In the genomic region with DNA sequence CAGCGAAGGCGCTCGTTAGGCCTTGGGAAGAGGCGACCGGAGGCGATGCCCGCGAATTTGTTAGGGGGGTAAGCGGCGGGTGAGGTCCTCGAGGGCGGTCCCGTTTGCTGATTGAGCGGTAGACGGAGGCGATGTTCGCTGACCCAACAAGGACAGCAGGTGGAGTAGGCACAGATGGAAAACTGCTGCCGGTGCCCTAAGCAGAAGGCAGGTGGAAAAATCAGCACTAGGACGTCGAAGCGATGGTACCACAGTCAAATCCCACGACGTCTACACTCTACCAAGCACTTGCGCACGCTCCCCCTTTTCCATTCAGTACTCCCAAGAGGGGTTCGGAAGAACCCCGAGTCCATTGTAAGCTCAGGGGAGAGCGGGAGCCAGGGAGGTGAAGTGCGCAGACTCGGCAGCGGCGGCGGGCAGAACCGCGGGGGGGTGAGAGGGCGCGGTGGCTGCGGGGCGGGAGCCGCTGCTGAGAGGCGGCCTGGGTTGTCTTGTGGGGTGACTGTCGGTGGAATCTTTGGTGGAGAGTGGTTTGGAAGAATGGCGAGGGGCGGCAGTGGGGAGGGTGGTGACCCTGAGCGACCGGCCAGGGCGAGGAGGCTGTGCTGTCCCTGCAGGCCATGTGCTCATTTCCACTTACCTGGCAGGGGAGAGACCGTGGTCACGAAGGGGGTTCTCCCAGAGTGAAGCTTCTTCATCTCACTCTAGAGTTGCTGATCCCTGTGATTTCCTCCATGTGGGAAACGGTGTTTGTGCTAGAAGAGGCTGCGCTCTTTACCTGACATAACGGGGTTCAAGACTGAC, we compare ENCODE assay signal across 8 cellular contexts. TPM values are rescaled to one million over a fixed set of nuclear protein-coding genes. Genes with fewer than 3 reads are reported as not detected.
A peak's percentile ranks its signal among the peaks of the same experiment; 100 is the strongest.
DNase-seq lines count a peak whose midpoint lies in the region; ATAC-seq, FAIRE-seq and TF ChIP-seq lines count a peak whose summit lies in the region.
"Not testable (repeated sequence)": the region's sequence is repeated elsewhere in the genome, so short reads cannot be mapped to it uniquely, and the experiment has no call there.

No MANE protein-coding gene starts in this region.

- POLR2A ChIA-PET in A549 (lab: Yijun Ruan, JAX): interaction anchor here (1.0 kb wide), 1 partner anchor 260 kb away, joined by 3 read pairs; a partner anchor contains a TSS

- H3K9me3 ChIP-seq in A549; iPS-15b (ENCODE audit: control insufficient read depth, insufficient read depth, low read length): not testable (repeated sequence)

- WGBS in A549 (ENCODE audit: missing lambda C conversion rate): 14% methylated on average over 18 of the region's 52 CpGs

- peak; percentile 59 to 92 for ATAC-seq in A549
- peak in 1 of 2 donors; percentile 49 for ATAC-seq in activated naive CD4-positive, alpha-beta T cell treated with anti-CD3 and anti-CD28 coated beads, Interleukin-2, amount 50 U/mL, for 72 hours
- ATAC-seq in effector memory CD8-positive, alpha-beta T cell (replicated peaks): peak; percentile 45

- not testable (repeated sequence) for H3K9ac ChIP-seq in iPS-15b (ENCODE audit: low read depth, low read length)

- not testable (repeated sequence) for TF ChIP-seq EP300 in A549 (IDR thresholded peaks at IDR 0.05)

- peaks cover 17% of the 10 kb centered on the region for H3K27me3 ChIP-seq in iPS-15b (ENCODE audit: control insufficient read depth, insufficient read depth, low read length)

- peak; percentile 20; the same call in 1 of the 2 replicates for TF ChIP-seq POLR2A in A549 (IDR thresholded peaks at IDR 0.05; ENCODE audit: low read length)

- H3K36me3 ChIP-seq in iPS-15b (ENCODE audit: control insufficient read depth, insufficient read depth, low read length): not testable (repeated sequence)

- peaks cover 26 to 69% of the 10 kb centered on the region in 2 donors for H3K27me3 Mint-ChIP-seq in effector memory CD8-positive, alpha-beta T cell
- H3K27me3 Mint-ChIP-seq in nephron progenitor cell (ENCODE audit: low read depth, poor library complexity): peaks cover 56% of the 10 kb centered on the region

- peak overlapping the region; percentile 94 for H3K4me2 ChIP-seq in A549

- FAIRE-seq in A549 (lab: Jason Lieb, UNC): not testable (repeated sequence)

- not testable (repeated sequence) for TF ChIP-seq RAD21 in A549 (conservative IDR thresholded peaks at IDR 0.05 in 1 of 2, IDR thresholded peaks at IDR 0.05 in 1 of 2)

- not testable (repeated sequence) for H3K9me3 Mint-ChIP-seq in activated naive CD4-positive, alpha-beta T cell treated with anti-CD3 and anti-CD28 coated beads, Interleukin-2, amount 50 U/mL, for 72 hours; effector memory CD8-positive, alpha-beta T cell; nephron progenitor cell

- H3K4me1 ChIP-seq in A549; iPS-15b (ENCODE audit: control insufficient read depth, insufficient read depth, low read length): not testable (repeated sequence)

- H3K27ac Mint-ChIP-seq in activated naive CD4-positive, alpha-beta T cell treated with anti-CD3 and anti-CD28 coated beads, Interleukin-2, amount 50 U/mL, for 72 hours: peak overlapping the region; percentile 85 to 96
- H3K27ac Mint-ChIP-seq in effector memory CD8-positive, alpha-beta T cell: peak overlapping the region in 1 of 2 donors; percentile 88
- H3K27ac Mint-ChIP-seq in nephron progenitor cell: not testable (repeated sequence)

- H3K4me3 ChIP-seq in A549: peak overlapping the region; percentile 36
- peak overlapping the region; percentile 67 for H3K4me3 ChIP-seq in iPS-15b (ENCODE audit: low read depth, low read length)

- not testable (repeated sequence) for TF ChIP-seq CTCF in A549 (IDR thresholded peaks at IDR 0.05); nephron progenitor cell (IDR thresholded peaks at IDR 0.05)

- peak in 1 of 2 experiments; percentile 70 for DNase-seq in A549 (ENCODE audit: low read depth in 1 of 2, low spot score in 1 of 2)
- peak; percentile 43 for DNase-seq in HT-29 (ENCODE audit: low spot score)
- DNase-seq in activated CD4-positive, alpha-beta T cell treated with anti-CD3 and anti-CD28 coated beads for 1 hour: peak; percentile 52
- DNase-seq in activated naive CD4-positive, alpha-beta T cell treated with anti-CD3 and anti-CD28 coated beads, Interleukin-2, amount 50 U/mL, for 72 hours (ENCODE audit: low spot score in 2 of 2): peak in 1 of 2 donors; percentile 61
- DNase-seq in effector memory CD8-positive, alpha-beta T cell: peak in 2 of 3 experiments; percentile 43 to 47
- DNase-seq in nephron progenitor cell: peak; percentile 79
- DNase-seq in stimulated activated CD4-positive, alpha-beta T cell treated with anti-CD3 and anti-CD28 coated beads, TNF-alpha, amount 100 ng/mL, for 1 hour (ENCODE audit: low read depth in 3 of 3, low spot score in 1 of 3): peak in 2 of 3 donors; percentile 39 to 46

- H3K36me3 Mint-ChIP-seq in activated naive CD4-positive, alpha-beta T cell treated with anti-CD3 and anti-CD28 coated beads, Interleukin-2, amount 50 U/mL, for 72 hours; nephron progenitor cell (ENCODE audit: low read depth): not testable (repeated sequence)
- peaks cover 19% of the 10 kb centered on the region for H3K36me3 Mint-ChIP-seq in effector memory CD8-positive, alpha-beta T cell (ENCODE audit: insufficient read depth)

- H3K4me1 Mint-ChIP-seq in effector memory CD8-positive, alpha-beta T cell (ENCODE audit: low read depth in 2 of 2): peaks cover 7 to 18% of the 10 kb centered on the region in 2 donors
- H3K4me1 Mint-ChIP-seq in nephron progenitor cell: not testable (repeated sequence)

- H3K27ac ChIP-seq in A549: peak overlapping the region; percentile 65 to 81

- H3K4me3 Mint-ChIP-seq in effector memory CD8-positive, alpha-beta T cell: peak overlapping the region; percentile 73 to 84
- H3K4me3 Mint-ChIP-seq in nephron progenitor cell: peak overlapping the region; percentile 89

- CTCF ChIA-PET in A549 (lab: Yijun Ruan, JAX): interaction anchor here (0.7 to 1.7 kb wide), 3 partner anchors 9 to 166 kb away, joined by 3 to 5 read pairs (median 4); no protein-coding TSS in a partner anchor

TF ChIP-seq in A549, 52 proteins besides CTCF, POLR2A, EP300 and RAD21:
- TF ChIP-seq, protein P1, sequence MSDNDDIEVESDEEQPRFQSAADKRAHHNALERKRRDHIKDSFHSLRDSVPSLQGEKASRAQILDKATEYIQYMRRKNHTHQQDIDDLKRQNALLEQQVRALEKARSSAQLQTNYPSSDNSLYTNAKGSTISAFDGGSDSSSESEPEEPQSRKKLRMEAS (IDR thresholded peaks at IDR 0.05): peak; percentile 68; the same call in 1 of the 2 replicates
- TF ChIP-seq, protein P2, sequence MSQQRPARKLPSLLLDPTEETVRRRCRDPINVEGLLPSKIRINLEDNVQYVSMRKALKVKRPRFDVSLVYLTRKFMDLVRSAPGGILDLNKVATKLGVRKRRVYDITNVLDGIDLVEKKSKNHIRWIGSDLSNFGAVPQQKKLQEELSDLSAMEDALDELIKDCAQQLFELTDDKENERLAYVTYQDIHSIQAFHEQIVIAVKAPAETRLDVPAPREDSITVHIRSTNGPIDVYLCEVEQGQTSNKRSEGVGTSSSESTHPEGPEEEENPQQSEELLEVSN (IDR thresholded peaks at IDR 0.05; ENCODE audit: borderline replicate concordance, low read depth): peak; percentile 89

RNA-seq across cellular contexts. Expression of a gene that starts 22.5 kb away (rescaled TPM):
- polyA plus RNA-seq in A549 (2011; rRNA removed) (56.2 TPM in 1 of 2 replicates, not detected in the other), A549 (2017; fragmentation: RNase III; extraction: RNeasy Plus Mini Kit Qiagen cat#74134 plus additional on column Dnase treatment) (6.5 to 8.5 TPM (median 6.6 TPM) in 3 replicates)
- polyA plus RNA-seq in A549 (2012; cell fraction: cytosol; rRNA removed): not detected in 2 replicates
- not detected in 2 replicates for polyA plus RNA-seq in A549 (2012; cell fraction: nucleus; rRNA removed)
- polyA minus RNA-seq in A549 (2011; rRNA and poly(A)+ RNA removed): 38,453 and 40,699 TPM in 2 replicates
- total RNA-seq in HT-29 (2014; rRNA removed; shearing (Covaris generic)): under 0.01 TPM in 2 replicates
- 1,000 to 10,000 TPM; 1,082 to 1,722 TPM for total RNA-seq in activated naive CD4-positive, alpha-beta T cell treated with anti-CD3 and anti-CD28 coated beads, Interleukin-2, amount 50 U/mL, for 72 hours

RNA-seq across cellular contexts. Expression of a gene that starts 48.5 kb away (rescaled TPM):
- 4.4 TPM in 2 replicates for polyA plus RNA-seq in A549 (2011; rRNA removed)
- 13.2 TPM in 2 replicates for polyA plus RNA-seq in A549 (2012; cell fraction: cytosol; rRNA removed)
- polyA plus RNA-seq in A549 (2012; cell fraction: nucleus; rRNA removed): 55.2 and 67.4 TPM in 2 replicates
- polyA plus RNA-seq in A549 (2017; fragmentation: RNase III; extraction: RNeasy Plus Mini Kit Qiagen cat#74134 plus additional on column Dnase treatment): 6.8 to 11.8 TPM (median 10.6 TPM) in 3 replicates
- 4.7 and 7.1 TPM in 2 replicates for polyA minus RNA-seq in A549 (2011; rRNA and poly(A)+ RNA removed)
- total RNA-seq in HT-29 (2014; rRNA removed; shearing (Covaris generic)): 12.0 and 13.2 TPM in 2 replicates
- 10 to 100 TPM; 28.4 to 35.5 TPM for total RNA-seq in activated naive CD4-positive, alpha-beta T cell treated with anti-CD3 and anti-CD28 coated beads, Interleukin-2, amount 50 U/mL, for 72 hours

Comparison
In these comparisons a context has a peak if more than half of its experiments do, and no peak if none do; other contexts are left out.
1. RNA of a gene that starts 22.5 kb away (total RNA-seq): 1,082 to 1,722 TPM in activated naive CD4-positive, alpha-beta T cell treated with anti-CD3 and anti-CD28 coated beads, Interleukin-2, amount 50 U/mL, for 72 hours; under 0.01 TPM in HT-29; every median in the first group is over 1,000 times any median in the second.